In genomic region chr1:196873385-196873784, GRCh38 we compare ENCODE assay signal across 21 cellular contexts. TPM values are rescaled to one million over a fixed set of nuclear protein-coding genes. Genes with fewer than 3 reads are reported as not detected.
A peak's percentile ranks its signal among the peaks of the same experiment; 100 is the strongest.
DNase-seq lines count a peak whose midpoint lies in the region; ATAC-seq and TF ChIP-seq lines count a peak whose summit lies in the region.
"Had no signal": no experiment of that assay in that cellular context is flagged by ENCODE, and none has a peak within 500 bp of the region (broad histone marks: within the 10 kb centered on the region; RNA-seq: fewer than 3 reads in every experiment).

No MANE protein-coding gene starts in this region.

- H3K27me3 ChIP-seq in lower lobe of right lung (ENCODE audit: low read depth), result no peaks in the 10 kb centered on the region

- no peaks in the 10 kb centered on the region for H3K9me3 ChIP-seq in lower lobe of right lung

- no peaks in the 10 kb centered on the region for H3K27me3 Mint-ChIP-seq in stimulated activated memory B cell treated with anti-CD40 and anti-IgM and Interleukin-4, amounts not matched to agents 10 μg/mL and 1 μg/mL and 100 μg/mL, for 72 hours

- peaks cover 3% of the 10 kb centered on the region for H3K9me3 Mint-ChIP-seq in stimulated activated memory B cell treated with anti-CD40 and anti-IgM and Interleukin-4, amounts not matched to agents 10 μg/mL and 1 μg/mL and 100 μg/mL, for 72 hours

- no peak overlapping the region for H3K4me3 Mint-ChIP-seq in stimulated activated memory B cell treated with anti-CD40 and anti-IgM and Interleukin-4, amounts not matched to agents 10 μg/mL and 1 μg/mL and 100 μg/mL, for 72 hours

- H3K4me1 Mint-ChIP-seq in stimulated activated memory B cell treated with anti-CD40 and anti-IgM and Interleukin-4, amounts not matched to agents 10 μg/mL and 1 μg/mL and 100 μg/mL, for 72 hours, result no peaks in the 10 kb centered on the region

- no peaks in the 10 kb centered on the region for H3K4me1 ChIP-seq in lower lobe of right lung

- intact Hi-C loops in lower lobe of right lung (cut with DNase I), result no loop called here

- DNase-seq in DMS53 treated with DMSO at 0.1 percent for 48 hours (lab: John Stamatoyannopoulos, UW; ENCODE audit: unreplicated experiment) (peak; percentile 92), NCI-H187 treated with DMSO at 0.1 percent for 48 hours (lab: John Stamatoyannopoulos, UW) (peak; percentile 83), NCI-H345 treated with DMSO at 0.1 percent for 48 hours (lab: John Stamatoyannopoulos, UW; ENCODE audit: unreplicated experiment) (peak; percentile 38), lower lobe of right lung (no peak)
- DNase-seq in stimulated activated CD4-positive, alpha-beta T cell treated with anti-CD3 and anti-CD28 coated beads, Interleukin-4, amount 100 ng/mL, for 1 hour, result no peak
- no peak for DNase-seq in activated effector memory CD4-positive, alpha-beta T cell treated with anti-CD3 and anti-CD28 coated beads, Interleukin-2, amount 50 U/mL, for 16 hours
- DNase-seq: IMR-90, NCI-H1436, NCI-H446, NCI-H748 treated with DMSO at 0.1 percent for 48 hours, OCI-M1, SIG-M5, T-helper 1 cell, T-helper 9 cell had no signal

- H3K27ac ChIP-seq in lower lobe of right lung, result no peak overlapping the region
- H3K27ac ChIP-seq: C4-2B had no signal

- no peak overlapping the region for H3K4me3 ChIP-seq in lower lobe of right lung

- no peaks in the 10 kb centered on the region for H3K36me3 ChIP-seq in lower lobe of right lung

- H3K36me3 Mint-ChIP-seq in stimulated activated memory B cell treated with anti-CD40 and anti-IgM and Interleukin-4, amounts not matched to agents 10 μg/mL and 1 μg/mL and 100 μg/mL, for 72 hours, result no peaks in the 10 kb centered on the region

- TF ChIP-seq CTCF in lower lobe of right lung (IDR thresholded peaks at IDR 0.05), result no peak

- peak; percentile 54 to 68 for ATAC-seq in lower lobe of right lung
- ATAC-seq in stimulated activated memory B cell treated with anti-CD40 and anti-IgM and Interleukin-4, amounts not matched to agents 10 μg/mL and 1 μg/mL and 100 μg/mL, for 72 hours, result no peak
- ATAC-seq: SK-N-SH treated with all-trans-retinoic acid at 6 μM for 48 hours had no signal

- H3K27ac Mint-ChIP-seq in stimulated activated memory B cell treated with anti-CD40 and anti-IgM and Interleukin-4, amounts not matched to agents 10 μg/mL and 1 μg/mL and 100 μg/mL, for 72 hours, result no peak overlapping the region

RNA-seq across cellular contexts. Expression of gene CFHR4, which starts 14.5 kb away (rescaled TPM):
- not detected for total RNA-seq in lower lobe of right lung
- total RNA-seq: H4, HT-29, IMR-90, M059J, RPMI7951 had no signal

RNA-seq across cellular contexts. Expression of gene CFHR1, which starts 53.9 kb away (rescaled TPM):
- total RNA-seq in lower lobe of right lung, result 0.74 TPM
- total RNA-seq: HT-29, IMR-90, M059J, RPMI7951 had no signal

Comparison
In these comparisons a context has a peak if more than half of its experiments do, and no peak if none do; other contexts are left out.
1. DNase-seq: peak in DMS53 treated with DMSO at 0.1 percent for 48 hours (single experiment), NCI-H187 treated with DMSO at 0.1 percent for 48 hours (single experiment) and NCI-H345 treated with DMSO at 0.1 percent for 48 hours (single experiment); none in lower lobe of right lung (single experiment), stimulated activated CD4-positive, alpha-beta T cell treated with anti-CD3 and anti-CD28 coated beads, Interleukin-4, amount 100 ng/mL, for 1 hour (single experiment) and activated effector memory CD4-positive, alpha-beta T cell treated with anti-CD3 and anti-CD28 coated beads, Interleukin-2, amount 50 U/mL, for 16 hours (single experiment).